In the genomic region with DNA sequence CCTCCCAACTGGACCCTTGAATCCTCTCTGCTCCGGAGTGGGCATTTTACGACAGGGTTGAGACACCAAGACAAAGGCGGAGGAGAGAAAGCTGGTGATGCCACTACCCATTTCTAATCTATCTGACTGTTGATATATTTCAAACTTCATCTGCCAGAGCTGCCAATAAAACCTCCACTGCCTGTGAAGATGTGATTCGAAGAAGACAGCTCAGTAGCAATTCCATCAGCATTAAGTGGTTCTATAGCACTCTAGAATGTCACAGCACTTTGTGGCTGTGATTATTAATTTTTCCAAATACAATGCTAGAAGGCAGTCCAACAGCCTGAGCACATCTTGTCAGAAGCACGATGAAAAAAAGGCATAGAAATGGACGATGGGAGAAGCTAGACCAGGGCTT, we compare ENCODE assay signal across 5 cellular contexts.
"Had no signal": no experiment of that assay in that cellular context is flagged by ENCODE, and none has a peak within 500 bp of the region (broad histone marks: within the 10 kb centered on the region; RNA-seq: fewer than 3 reads in every experiment).

No MANE protein-coding gene starts in this region.

- H3K27ac ChIP-seq: HL-60 had no signal

- DNase-seq: IMR-90, KBM-7, KG1 had no signal

- H3K4me3 ChIP-seq: K562 had no signal
